ENCODE assay signal across 8 cellular contexts in the genomic region with DNA sequence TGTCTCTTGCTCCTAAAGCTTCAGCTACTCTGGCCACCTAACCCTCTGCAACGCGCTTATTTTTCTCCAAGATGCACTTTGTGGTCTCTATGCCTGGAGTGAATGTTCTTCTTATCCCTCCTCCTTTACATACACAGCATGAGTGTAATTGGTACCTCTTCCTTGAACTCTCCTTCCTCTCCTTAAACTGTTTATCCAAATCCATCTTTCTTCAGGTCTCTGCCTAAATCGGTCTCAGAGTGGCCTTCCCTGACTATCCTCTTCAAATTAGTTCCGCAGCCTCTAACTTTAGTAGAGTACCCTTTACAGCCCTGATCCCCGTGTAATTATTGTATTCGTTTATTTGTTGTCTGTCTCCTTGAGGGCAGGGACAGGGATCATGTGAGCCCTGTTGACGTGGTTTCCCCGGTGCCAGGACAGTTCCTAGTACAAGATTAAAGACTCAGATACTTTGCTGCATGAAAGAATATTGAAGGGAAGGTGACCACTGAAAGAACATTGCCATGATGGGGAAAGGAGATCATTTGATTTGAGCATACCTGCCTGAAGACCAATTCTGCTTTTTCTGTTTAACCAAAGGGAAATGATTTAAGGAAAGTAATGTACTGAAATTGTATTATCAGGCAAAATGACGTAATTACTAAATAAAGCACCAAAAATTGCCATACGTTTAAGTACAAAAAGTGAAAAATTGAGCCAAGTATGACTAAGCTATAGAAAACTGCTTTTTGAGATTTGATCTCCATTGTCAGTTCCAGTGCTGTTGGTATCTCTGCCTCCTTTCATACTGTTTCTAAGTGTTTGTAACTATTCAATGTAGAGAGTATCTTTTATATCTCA. TPM values are rescaled to one million over a fixed set of nuclear protein-coding genes. Genes with fewer than 3 reads are reported as not detected.
DNase-seq lines count a peak whose midpoint lies in the region; TF ChIP-seq lines count a peak whose summit lies in the region.

No MANE protein-coding gene starts in this region.

- peaks cover 27% of the 10 kb centered on the region for H3K36me3 ChIP-seq in PC-9 (ENCODE audit: low read depth)
- peaks cover 0 to 10% of the 10 kb centered on the region in 2 donors for H3K36me3 ChIP-seq in vagina

- H3K4me3 Mint-ChIP-seq in activated CD4-positive, alpha-beta T cell treated with anti-CD3 and anti-CD28 coated beads, Interleukin-2, amount 10 ng/mL, durations not matched to agents 7 days and 5 days, result peak overlapping the region; percentile 98
- peak overlapping the region; percentile 92 for H3K4me3 Mint-ChIP-seq in mesothelial cell of epicardium

- H3K27ac ChIP-seq in PC-9 (peak overlapping the region; percentile 81), coronary artery (peak overlapping the region; percentile 88 to 91), vagina (peak overlapping the region; percentile 94)

- intact Hi-C loops in PC-9 (cut with micrococcal nuclease; ENCODE audit: unreplicated experiment) (loop anchor here (2.0 to 5.0 kb wide), 2 partner anchors 89 to 278 kb away; partner anchors contain the start of genes BCS1L, TMBIM1 and ZNF142), vagina (cut with DNase I) (loop anchor here (10.0 kb wide), 1 partner anchor 165 kb away; no protein-coding TSS in a partner anchor)

- H3K9me2 ChIP-seq in PC-9 (ENCODE audit: insufficient read depth), result no peaks in the 10 kb centered on the region

- peak overlapping the region; percentile 99 for H3K4me2 ChIP-seq in PC-9

- H3K27me3 Mint-ChIP-seq in activated CD4-positive, alpha-beta T cell treated with anti-CD3 and anti-CD28 coated beads, Interleukin-2, amount 10 ng/mL, durations not matched to agents 7 days and 5 days, result no peaks in the 10 kb centered on the region
- H3K27me3 Mint-ChIP-seq in mesothelial cell of epicardium (ENCODE audit: low read depth), result no peaks in the 10 kb centered on the region

- peaks cover 12% of the 10 kb centered on the region for H3F3A ChIP-seq in PC-9 (ENCODE audit: insufficient read depth, low read depth)

- peak overlapping the region; percentile 94 for H2AFZ ChIP-seq in PC-9

- H3K9me3 ChIP-seq in PC-9 (ENCODE audit: insufficient read depth, low read depth) (no peaks in the 10 kb centered on the region), vagina (no peaks in the 10 kb centered on the region)

- peaks cover 51% of the 10 kb centered on the region for H3K4me1 Mint-ChIP-seq in activated CD4-positive, alpha-beta T cell treated with anti-CD3 and anti-CD28 coated beads, Interleukin-2, amount 10 ng/mL, durations not matched to agents 7 days and 5 days
- peaks cover 36% of the 10 kb centered on the region for H3K4me1 Mint-ChIP-seq in mesothelial cell of epicardium

- POLR2A ChIA-PET in activated CD4-positive, alpha-beta T cell treated with anti-CD3 and anti-CD28 coated beads, Interleukin-2, amount 10 ng/mL, durations not matched to agents 7 days and 5 days (lab: Charles Lee), result interaction anchor here (0.7 kb wide), 1 partner anchor 168 kb away, joined by 4 read pairs; no protein-coding TSS in a partner anchor
- POLR2A ChIA-PET in PC-9 (lab: Charles Lee; ENCODE audit: unreplicated experiment), result interaction anchor here (0.7 kb wide), 1 partner anchor 110 kb away, joined by 6 read pairs; no protein-coding TSS in a partner anchor

- CTCF ChIA-PET in activated CD4-positive, alpha-beta T cell treated with anti-CD3 and anti-CD28 coated beads, Interleukin-2, amount 10 ng/mL, durations not matched to agents 7 days and 5 days (lab: Charles Lee), result interaction anchor here (0.6 to 1.5 kb wide), 3 partner anchors 11 to 80 kb away, joined by 3 to 4 read pairs (median 3); no protein-coding TSS in a partner anchor
- CTCF ChIA-PET in PC-9 (lab: Charles Lee), result no interaction called here

- peak overlapping the region; percentile 100 for H3K27ac Mint-ChIP-seq in activated CD4-positive, alpha-beta T cell treated with anti-CD3 and anti-CD28 coated beads, Interleukin-2, amount 10 ng/mL, durations not matched to agents 7 days and 5 days
- peak overlapping the region; percentile 95 for H3K27ac Mint-ChIP-seq in mesothelial cell of epicardium

- TF ChIP-seq POLR2A in vagina (IDR thresholded peaks at IDR 0.05), result no peak

- peaks cover 29% of the 10 kb centered on the region for H3K4me1 ChIP-seq in PC-9 (replicated peaks; ENCODE audit: insufficient read depth)
- H3K4me1 ChIP-seq in vagina, result peaks cover 40% of the 10 kb centered on the region

- peaks cover 56% of the 10 kb centered on the region for H3K36me3 Mint-ChIP-seq in activated CD4-positive, alpha-beta T cell treated with anti-CD3 and anti-CD28 coated beads, Interleukin-2, amount 10 ng/mL, durations not matched to agents 7 days and 5 days (ENCODE audit: low read depth)
- no peaks in the 10 kb centered on the region for H3K36me3 Mint-ChIP-seq in mesothelial cell of epicardium

- H3K79me2 ChIP-seq in PC-9 (ENCODE audit: low read depth), result peaks cover 87% of the 10 kb centered on the region

- no peaks in the 10 kb centered on the region for H3K9me3 Mint-ChIP-seq in activated CD4-positive, alpha-beta T cell treated with anti-CD3 and anti-CD28 coated beads, Interleukin-2, amount 10 ng/mL, durations not matched to agents 7 days and 5 days
- no peaks in the 10 kb centered on the region for H3K9me3 Mint-ChIP-seq in mesothelial cell of epicardium

- peaks cover 18% of the 10 kb centered on the region; the same call in 1 of the 2 replicates for H4K20me1 ChIP-seq in PC-9 (ENCODE audit: insufficient read depth)

- TF ChIP-seq CTCF in PC-9 (conservative IDR thresholded peaks at IDR 0.05) (no peak), coronary artery (IDR thresholded peaks at IDR 0.05) (no peak), mesothelial cell of epicardium (IDR thresholded peaks at IDR 0.05; ENCODE audit: unreplicated experiment) (no peak), vagina (IDR thresholded peaks at IDR 0.05) (no peak)

- no peak for DNase-seq in activated CD4-positive, alpha-beta T cell treated with anti-CD3 and anti-CD28 coated beads, Interleukin-2, amount 10 ng/mL, durations not matched to agents 7 days and 5 days
- DNase-seq in activated CD4-positive, alpha-beta T cell treated with anti-CD3 and anti-CD28 coated beads for 4 hours, result no peak
- DNase-seq in PC-9 (peak in 1 of 2 experiments; percentile 16), coronary artery (ENCODE audit: low spot score) (no peak), mesothelial cell of epicardium (ENCODE audit: low spot score in 2 of 2, unreplicated experiment in 2 of 2) (no peak), vagina (ENCODE audit: extremely low spot score in 2 of 2) (no peak), SKM-1 treated with dmso at 0.1 percent for 144 hours (lab: John Stamatoyannopoulos, UW; ENCODE audit: unreplicated experiment) (no peak)
- no peak for DNase-seq in stimulated activated CD4-positive, alpha-beta T cell treated with anti-CD3 and anti-CD28 coated beads, Interleukin-4, amount 100 ng/mL, for 4 hours

- BruUV-seq in PC-9 (replicated peaks; lab: Mats Ljungman, UMichigan), result TSS peak; percentile 35

- H3K27me3 ChIP-seq in PC-9 (ENCODE audit: insufficient read depth, low read depth), result no peaks in the 10 kb centered on the region
- no peaks in the 10 kb centered on the region for H3K27me3 ChIP-seq in vagina

- H3K4me3 ChIP-seq in PC-9 (peak overlapping the region; percentile 90), coronary artery (peak overlapping the region; percentile 95), vagina (peak overlapping the region; percentile 73 to 94)

RNA-seq across cellular contexts. Expression of gene CNOT9, which starts 1.2 kb away (rescaled TPM):
- 10 to 100 TPM; 71.0 to 80.9 TPM for total RNA-seq in activated CD4-positive, alpha-beta T cell treated with anti-CD3 and anti-CD28 coated beads, Interleukin-2, amount 10 ng/mL, durations not matched to agents 7 days and 5 days
- total RNA-seq in PC-9 (2021), result 45.8 and 46.0 TPM in 2 replicates
- total RNA-seq in mesothelial cell of epicardium, result 54.5 to 57.4 TPM (median 57.0 TPM) in 3 replicates
- total RNA-seq in vagina, result 46.4 TPM

RNA-seq across cellular contexts. Expression of gene USP37, which starts 1.7 kb away (rescaled TPM):
- total RNA-seq in activated CD4-positive, alpha-beta T cell treated with anti-CD3 and anti-CD28 coated beads, Interleukin-2, amount 10 ng/mL, durations not matched to agents 7 days and 5 days, result 10 to 100 TPM; 27.4 to 30.5 TPM
- total RNA-seq in PC-9 (2021), result 13.1 and 15.4 TPM in 2 replicates
- 17.8 to 20.0 TPM (median 19.4 TPM) in 3 replicates for total RNA-seq in mesothelial cell of epicardium
- total RNA-seq in vagina, result 23.3 TPM

RNA-seq across cellular contexts. Expression of gene PLCD4, which starts 37.8 kb away (rescaled TPM):
- under 1 TPM; 0.15 to 0.30 TPM for total RNA-seq in activated CD4-positive, alpha-beta T cell treated with anti-CD3 and anti-CD28 coated beads, Interleukin-2, amount 10 ng/mL, durations not matched to agents 7 days and 5 days
- total RNA-seq in PC-9 (2021), result 0.74 and 1.3 TPM in 2 replicates
- total RNA-seq in mesothelial cell of epicardium, result 1.0 to 1.5 TPM (median 1.3 TPM) in 3 replicates
- total RNA-seq in vagina, result 12.0 TPM
